In genomic region chr10:97708976-97709745, GRCh38 we compare ENCODE assay signal across 10 cellular contexts. TPM values are rescaled to one million over a fixed set of nuclear protein-coding genes. Genes with fewer than 3 reads are reported as not detected.
DNase-seq lines count a peak whose midpoint lies in the region; ATAC-seq and TF ChIP-seq lines count a peak whose summit lies in the region.
"Had no signal": no experiment of that assay in that cellular context is flagged by ENCODE, and none has a peak within 500 bp of the region (broad histone marks: within the 10 kb centered on the region; RNA-seq: fewer than 3 reads in every experiment).

No MANE protein-coding gene starts in this region.

- H3K27ac Mint-ChIP-seq in progenitor cell of endocrine pancreas = no peak overlapping the region

- H3K4me3 Mint-ChIP-seq in progenitor cell of endocrine pancreas (ENCODE audit: low read depth) = no peak overlapping the region
- H3K4me3 Mint-ChIP-seq: activated naive CD4-positive, alpha-beta T cell treated with anti-CD3 and anti-CD28 coated beads, Interleukin-2, amount 50 U/mL, for 24 hours; stimulated activated naive CD8-positive, alpha-beta T cell treated with anti-CD3 and anti-CD28 coated beads, Interleukin-15, amount 100 ng/mL, for 72 hours had no signal

- intact Hi-C loops in heart left ventricle (cut with DNase I) = loop anchor here in 6 of 10 donors (1.0 to 2.0 kb wide), 2 partner anchors 22 kb away; no protein-coding TSS in a partner anchor

- no peak for TF ChIP-seq POLR2A in heart left ventricle (IDR thresholded peaks at IDR 0.05)

- H3K4me3 ChIP-seq in heart left ventricle = no peak overlapping the region

- ATAC-seq in heart left ventricle = peak in 2 of 4 donors; percentile 30 to 49
- ATAC-seq in HG02571 (IDR thresholded peaks at IDR 0.05; ENCODE audit: unreplicated experiment) = no peak
- ATAC-seq: stimulated activated naive CD8-positive, alpha-beta T cell treated with anti-CD3 and anti-CD28 coated beads, Interleukin-15, amount 100 ng/mL, for 72 hours had no signal

- H3K27me3 Mint-ChIP-seq in progenitor cell of endocrine pancreas = peaks cover 32% of the 10 kb centered on the region

- peaks cover 5% of the 10 kb centered on the region for H3K4me1 Mint-ChIP-seq in progenitor cell of endocrine pancreas (ENCODE audit: low read depth)

- no peaks in the 10 kb centered on the region for H3K9me3 Mint-ChIP-seq in progenitor cell of endocrine pancreas (ENCODE audit: low read depth)
- H3K9me3 Mint-ChIP-seq: activated naive CD4-positive, alpha-beta T cell treated with anti-CD3 and anti-CD28 coated beads, Interleukin-2, amount 50 U/mL, for 24 hours; stimulated activated naive CD8-positive, alpha-beta T cell treated with anti-CD3 and anti-CD28 coated beads, Interleukin-15, amount 100 ng/mL, for 72 hours had no signal

- TF ChIP-seq CTCF in heart left ventricle (IDR thresholded peaks at IDR 0.05) = peak; percentile 38 to 80 (median 68)
- TF ChIP-seq CTCF in progenitor cell of endocrine pancreas (IDR thresholded peaks at IDR 0.05; ENCODE audit: unreplicated experiment) = peak; percentile 64

- H3K36me3 ChIP-seq in heart left ventricle = no peaks in the 10 kb centered on the region

- peak; percentile 39 for DNase-seq in SKM-1 treated with dmso at 0.1 percent for 144 hours (lab: John Stamatoyannopoulos, UW; ENCODE audit: unreplicated experiment)
- no peak for DNase-seq in SKM-1 (lab: John Stamatoyannopoulos, UW; ENCODE audit: unreplicated experiment)
- peak; percentile 16 for DNase-seq in NCI-H2196 treated with DMSO at 0.1 percent for 48 hours (lab: John Stamatoyannopoulos, UW; ENCODE audit: unreplicated experiment)
- DNase-seq in activated naive CD4-positive, alpha-beta T cell treated with anti-CD3 and anti-CD28 coated beads, Interleukin-2, amount 50 U/mL, for 16 hours = peak; percentile 43
- peak in 4 of 5 donors; percentile 51 to 80 (median 77) for DNase-seq in heart left ventricle
- no peak for DNase-seq in progenitor cell of endocrine pancreas (ENCODE audit: low spot score, unreplicated experiment)
- DNase-seq in KG1 (lab: John Stamatoyannopoulos, UW) = no peak

- H3K36me3 Mint-ChIP-seq in progenitor cell of endocrine pancreas (ENCODE audit: insufficient read depth) = no peaks in the 10 kb centered on the region
- H3K36me3 Mint-ChIP-seq: activated naive CD4-positive, alpha-beta T cell treated with anti-CD3 and anti-CD28 coated beads, Interleukin-2, amount 50 U/mL, for 24 hours had no signal

- H3K27ac ChIP-seq in heart left ventricle = peak overlapping the region in 2 of 12 donors; percentile 18 to 59

- H3K27me3 ChIP-seq in heart left ventricle = no peaks in the 10 kb centered on the region

- 46 to 49% (median 47%) methylated on average over 15 of the region's 15 CpGs for WGBS in heart left ventricle, 4 donors

- H3K4me1 ChIP-seq in heart left ventricle = peaks cover 0 to 26% (median 12%) of the 10 kb centered on the region in 12 donors

- no peaks in the 10 kb centered on the region for H3K9me3 ChIP-seq in heart left ventricle

RNA-seq across cellular contexts. Expression of gene MARVELD1, which starts 4.4 kb away (rescaled TPM):
- total RNA-seq in heart left ventricle = 10 to 100 TPM in 2 of 9 donors, 1 to 10 TPM in 7; 4.4 to 17.2 (median 6.8) TPM
- polyA plus RNA-seq in heart left ventricle = 10 to 100 TPM in 1 of 2 donors, 1 to 10 TPM in 1; 3.0 to 10.1 TPM
- total RNA-seq in progenitor cell of endocrine pancreas = 14.3 and 14.7 TPM in 2 replicates

RNA-seq across cellular contexts. Expression of gene AVPI1, which starts 22.1 kb away (rescaled TPM):
- total RNA-seq in heart left ventricle (10 to 100 TPM in 4 of 9 donors, 1 to 10 TPM in 5; 7.0 to 13.0 (median 9.9) TPM), progenitor cell of endocrine pancreas (4.3 TPM in 2 replicates)
- 10 to 100 TPM in 1 of 2 donors, 1 to 10 TPM in 1; 6.6 to 38.6 TPM for polyA plus RNA-seq in heart left ventricle

RNA-seq across cellular contexts. Expression of gene ZFYVE27, which starts 27.8 kb away (rescaled TPM):
- total RNA-seq in heart left ventricle (10 to 100 TPM in 8 of 9 donors, 1 to 10 TPM in 1; 7.3 to 16.1 (median 13.1) TPM), progenitor cell of endocrine pancreas (43.4 and 44.2 TPM in 2 replicates)
- 10 to 100 TPM in 1 of 2 donors, 1 to 10 TPM in 1; 9.5 to 28.5 TPM for polyA plus RNA-seq in heart left ventricle

Comparison
In these comparisons a context has a peak if more than half of its experiments do, and no peak if none do; other contexts are left out.
1. DNase-seq: peak in SKM-1 treated with dmso at 0.1 percent for 144 hours (single experiment), NCI-H2196 treated with DMSO at 0.1 percent for 48 hours (single experiment), activated naive CD4-positive, alpha-beta T cell treated with anti-CD3 and anti-CD28 coated beads, Interleukin-2, amount 50 U/mL, for 16 hours (single experiment) and heart left ventricle (4 of 5); none in SKM-1 (single experiment), progenitor cell of endocrine pancreas (single experiment) and KG1 (single experiment).